In the genomic region with DNA sequence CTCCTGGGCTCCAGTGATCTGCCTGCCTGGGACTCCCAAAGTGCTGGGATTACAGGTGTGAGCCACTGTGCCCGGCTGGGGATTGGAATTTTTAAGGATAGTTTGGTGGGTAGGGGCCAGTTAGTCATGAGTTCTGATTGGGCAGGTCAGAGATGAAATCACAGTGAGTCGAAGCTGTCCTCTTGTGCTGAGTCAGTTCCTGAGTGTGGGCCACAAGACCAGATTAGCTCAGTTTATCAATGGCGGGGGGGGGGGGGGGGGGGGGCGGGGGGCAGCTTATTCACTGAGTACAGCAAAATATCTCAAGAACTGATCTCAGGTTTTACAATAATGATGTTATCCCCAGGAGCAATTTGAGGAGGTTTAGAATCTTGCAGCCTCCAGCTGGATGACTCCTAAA, we compare ENCODE assay signal across 1 cellular context.
TF ChIP-seq lines count a peak whose summit lies in the region.

No MANE protein-coding gene starts in this region.

TF ChIP-seq in endothelial cell of umbilical vein, 7 proteins besides CTCF, POLR2A, EP300 and RAD21:
- no peak for TF ChIP-seq JUN (IDR thresholded peaks at IDR 0.05; ENCODE audit: borderline replicate concordance, insufficient read depth, insufficient read length, low read depth)
- TF ChIP-seq FOS (IDR thresholded peaks at IDR 0.05; ENCODE audit: borderline replicate concordance, insufficient read depth, low read length), result peak; percentile 40
- peak; percentile 79 for TF ChIP-seq GATA2 (IDR thresholded peaks at IDR 0.05; ENCODE audit: insufficient read depth, insufficient read length, low read depth, low read length)
- TF ChIP-seq POLR2AphosphoS5 (IDR thresholded peaks at IDR 0.05; ENCODE audit: insufficient read depth, low read depth, low read length), result peak; percentile 31
TF ChIP-seq in endothelial cell of umbilical vein: peak in this region for 3.
